1 cellular context compared by ENCODE assay signal in genomic region chr19:5905072-5905778, GRCh38.
TF ChIP-seq lines count a peak whose summit lies in the region.

No MANE protein-coding gene starts in this region.

TF ChIP-seq in IMR-90, 13 proteins besides CTCF, POLR2A, EP300 and RAD21 (continued from another document):
- TF ChIP-seq, protein P1, sequence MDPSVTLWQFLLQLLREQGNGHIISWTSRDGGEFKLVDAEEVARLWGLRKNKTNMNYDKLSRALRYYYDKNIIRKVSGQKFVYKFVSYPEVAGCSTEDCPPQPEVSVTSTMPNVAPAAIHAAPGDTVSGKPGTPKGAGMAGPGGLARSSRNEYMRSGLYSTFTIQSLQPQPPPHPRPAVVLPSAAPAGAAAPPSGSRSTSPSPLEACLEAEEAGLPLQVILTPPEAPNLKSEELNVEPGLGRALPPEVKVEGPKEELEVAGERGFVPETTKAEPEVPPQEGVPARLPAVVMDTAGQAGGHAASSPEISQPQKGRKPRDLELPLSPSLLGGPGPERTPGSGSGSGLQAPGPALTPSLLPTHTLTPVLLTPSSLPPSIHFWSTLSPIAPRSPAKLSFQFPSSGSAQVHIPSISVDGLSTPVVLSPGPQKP (IDR thresholded peaks at IDR 0.05; ENCODE audit: borderline replicate concordance, low read depth, low read length), result no peak
- no peak for TF ChIP-seq USF2 (IDR thresholded peaks at IDR 0.05; ENCODE audit: low read depth, low read length)
- TF ChIP-seq CHD1 (IDR thresholded peaks at IDR 0.05; ENCODE audit: low read depth, low read length), result no peak
- no peak for TF ChIP-seq MAFK (IDR thresholded peaks at IDR 0.05; ENCODE audit: low read depth, low read length)
- no peak for TF ChIP-seq BHLHE40 (IDR thresholded peaks at IDR 0.05; ENCODE audit: low read depth, low read length)
- TF ChIP-seq NFE2L2 (IDR thresholded peaks at IDR 0.05; ENCODE audit: low read depth, low read length), result no peak
- no peak for TF ChIP-seq MXI1 (IDR thresholded peaks at IDR 0.05; ENCODE audit: borderline replicate concordance, low read depth, low read length)
- TF ChIP-seq RCOR1 (IDR thresholded peaks at IDR 0.05; ENCODE audit: insufficient replicate concordance, low read length), result no peak
- no peak for TF ChIP-seq FOS (IDR thresholded peaks at IDR 0.05; ENCODE audit: low read depth, low read length)
